Comparison of ENCODE assay signal across 27 cellular contexts in the genomic region with DNA sequence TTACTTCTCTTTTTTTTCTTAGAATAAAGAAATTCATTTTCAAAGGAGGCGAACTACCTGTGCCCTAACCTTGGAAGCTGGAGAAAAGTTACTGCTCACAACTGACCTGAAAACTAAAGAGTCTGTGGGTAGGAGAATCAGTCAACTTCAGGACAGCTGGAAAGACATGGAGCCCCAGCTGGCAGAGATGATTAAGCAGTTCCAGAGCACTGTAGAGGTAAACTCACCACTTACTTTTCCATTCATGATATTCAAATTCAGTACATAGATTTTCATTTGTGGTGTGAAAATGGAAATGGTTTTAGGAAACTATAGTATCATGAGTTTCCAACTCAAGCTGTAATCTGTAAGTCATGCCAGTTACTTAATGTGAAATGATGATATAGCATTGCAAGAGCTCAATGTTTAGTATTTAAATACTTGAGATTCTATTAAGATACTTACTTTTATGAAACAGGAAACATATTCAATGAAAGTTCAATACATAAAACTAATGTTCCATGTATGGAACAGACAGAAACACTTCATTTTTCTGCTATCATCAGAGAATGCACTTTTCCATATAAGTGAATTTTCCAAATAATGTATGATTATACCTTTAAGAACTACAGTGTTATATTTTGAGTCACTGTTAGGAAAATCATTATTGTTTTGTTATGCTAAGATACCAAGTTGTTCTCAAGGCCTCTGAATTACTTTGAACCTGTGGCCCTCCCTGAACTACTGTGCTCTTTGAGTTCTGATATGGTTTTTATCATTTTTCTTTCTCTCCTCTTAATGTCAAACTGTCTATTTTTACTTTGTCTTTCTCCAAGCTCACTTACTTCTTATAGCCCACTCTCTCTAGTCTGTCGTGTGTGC.
DNase-seq lines count a peak whose midpoint lies in the region; ATAC-seq and TF ChIP-seq lines count a peak whose summit lies in the region.
"Had no signal": no experiment of that assay in that cellular context is flagged by ENCODE, and none has a peak within 500 bp of the region (broad histone marks: within the 10 kb centered on the region; RNA-seq: fewer than 3 reads in every experiment).

No MANE protein-coding gene starts in this region.

- no peaks in the 10 kb centered on the region for H3K9me3 Mint-ChIP-seq in CD4-positive, alpha-beta memory T cell
- no peaks in the 10 kb centered on the region for H3K9me3 Mint-ChIP-seq in activated T-cell treated with anti-CD3 and anti-CD28 coated beads, Interleukin-2, amount 50 U/mL, for 72 hours
- H3K9me3 Mint-ChIP-seq in nephron progenitor cell = no peaks in the 10 kb centered on the region
- H3K9me3 Mint-ChIP-seq: central memory CD8-positive, alpha-beta T cell; mesothelial cell of epicardium had no signal

- peak overlapping the region in 6 of 7 donors; percentile 5 to 77 (median 34) for H3K27ac Mint-ChIP-seq in CD4-positive, alpha-beta memory T cell
- peak overlapping the region; percentile 63 for H3K27ac Mint-ChIP-seq in activated T-cell treated with anti-CD3 and anti-CD28 coated beads, Interleukin-2, amount 50 U/mL, for 72 hours
- H3K27ac Mint-ChIP-seq in nephron progenitor cell = peak overlapping the region; percentile 1
- H3K27ac Mint-ChIP-seq: mesothelial cell of epicardium had no signal

- DNase-seq in activated CD4-positive, alpha-beta T cell treated with anti-CD3 and anti-CD28 coated beads, Interleukin-2, amount 50 U/mL, for 48 hours = peak; percentile 12 to 31
- no peak for DNase-seq in activated CD4-positive, alpha-beta T cell treated with anti-CD3 and anti-CD28 coated beads for 4 hours
- DNase-seq in CD4-positive, alpha-beta memory T cell = no peak
- no peak for DNase-seq in activated T-cell treated with anti-CD3 and anti-CD28 coated beads, Interleukin-2, amount 50 U/mL, for 72 hours
- DNase-seq in nephron progenitor cell (no peak), NCI-H69 (lab: John Stamatoyannopoulos, UW) (no peak), T-helper 1 cell (no peak)
- no peak for DNase-seq in effector CD8-positive, alpha-beta T cell (lab: John Stamatoyannopoulos, UW)
- DNase-seq: activated gamma-delta T cell, BE2C, Caco-2, DMS79 treated with DMSO at 0.1 percent for 48 hours, dorsolateral prefrontal cortex, HCEC 1CT, left ventricle myocardium inferior, NCI-H1417 treated with DMSO at 0.1 percent for 48 hours, NCI-H2107, NCI-H524, posterior cingulate gyrus, RPMI8226, SK-N-SH, trophoblast cell had no signal

- no peaks in the 10 kb centered on the region for H3K4me1 ChIP-seq in CD4-positive, alpha-beta memory T cell (ENCODE audit: insufficient read depth, low read length)
- H3K4me1 ChIP-seq: A549, BE2C, Caco-2, left ventricle myocardium inferior had no signal

- POLR2A ChIA-PET in CD4-positive, alpha-beta memory T cell (lab: Charles Lee; ENCODE audit: partially characterized antibody) = no interaction called here

- TF ChIP-seq CTCF in nephron progenitor cell (IDR thresholded peaks at IDR 0.05) = no peak

- CTCF ChIA-PET in CD4-positive, alpha-beta memory T cell (lab: Charles Lee; ENCODE audit: partially characterized antibody) = interaction anchor here (1.2 kb wide), 1 partner anchor 128 kb away, joined by 3 read pairs; no protein-coding TSS in a partner anchor

- ATAC-seq in activated T-cell treated with anti-CD3 and anti-CD28 coated beads, Interleukin-2, amount 50 U/mL, for 72 hours (replicated peaks in 1 of 2) = peak; percentile 70 to 71
- ATAC-seq: A549, GM12878, sciatic nerve had no signal

- H3K27me3 ChIP-seq in CD4-positive, alpha-beta memory T cell (ENCODE audit: insufficient read depth, low read length) = no peaks in the 10 kb centered on the region
- H3K27me3 ChIP-seq: BE2C, dorsolateral prefrontal cortex had no signal

- H3K4me1 Mint-ChIP-seq in CD4-positive, alpha-beta memory T cell = peaks cover 0 to 18% (median 6%) of the 10 kb centered on the region in 4 donors
- peaks cover 14% of the 10 kb centered on the region for H3K4me1 Mint-ChIP-seq in activated T-cell treated with anti-CD3 and anti-CD28 coated beads, Interleukin-2, amount 50 U/mL, for 72 hours (ENCODE audit: low read depth)
- H3K4me1 Mint-ChIP-seq in nephron progenitor cell = no peaks in the 10 kb centered on the region

- intact Hi-C loops in CD4-positive, alpha-beta memory T cell (cut with micrococcal nuclease) = no loop called here

- peaks cover 32% of the 10 kb centered on the region for H3K36me3 ChIP-seq in CD4-positive, alpha-beta memory T cell (ENCODE audit: insufficient read depth, low read length)
- H3K36me3 ChIP-seq: BE2C had no signal

- H3K4me3 Mint-ChIP-seq in CD4-positive, alpha-beta memory T cell = no peak overlapping the region
- no peak overlapping the region for H3K4me3 Mint-ChIP-seq in activated T-cell treated with anti-CD3 and anti-CD28 coated beads, Interleukin-2, amount 50 U/mL, for 72 hours
- no peak overlapping the region for H3K4me3 Mint-ChIP-seq in nephron progenitor cell
- H3K4me3 Mint-ChIP-seq: central memory CD8-positive, alpha-beta T cell; mesothelial cell of epicardium had no signal

- no peaks in the 10 kb centered on the region for H3K27me3 Mint-ChIP-seq in CD4-positive, alpha-beta memory T cell
- no peaks in the 10 kb centered on the region for H3K27me3 Mint-ChIP-seq in activated T-cell treated with anti-CD3 and anti-CD28 coated beads, Interleukin-2, amount 50 U/mL, for 72 hours (ENCODE audit: low read depth)
- H3K27me3 Mint-ChIP-seq in nephron progenitor cell (ENCODE audit: low read depth, poor library complexity) = no peaks in the 10 kb centered on the region
- H3K27me3 Mint-ChIP-seq: central memory CD8-positive, alpha-beta T cell had no signal

- no peak overlapping the region for H3K4me3 ChIP-seq in CD4-positive, alpha-beta memory T cell (ENCODE audit: low read length in 2 of 2)
- H3K4me3 ChIP-seq: A549, dorsolateral prefrontal cortex, GM12878, left ventricle myocardium inferior had no signal

- no peaks in the 10 kb centered on the region for H3K9me3 ChIP-seq in CD4-positive, alpha-beta memory T cell (ENCODE audit: control insufficient read depth in 1 of 2, low read length in 2 of 2)
- H3K9me3 ChIP-seq: A549, BE2C, Caco-2, left ventricle myocardium inferior, SK-N-SH had no signal

- peaks cover 51 to 74% of the 10 kb centered on the region in 2 donors for H3K36me3 Mint-ChIP-seq in CD4-positive, alpha-beta memory T cell
- H3K36me3 Mint-ChIP-seq in activated T-cell treated with anti-CD3 and anti-CD28 coated beads, Interleukin-2, amount 50 U/mL, for 72 hours (ENCODE audit: insufficient read depth in 2 of 2) = peaks cover 0 to 3% of the 10 kb centered on the region in 2 donors
- H3K36me3 Mint-ChIP-seq in nephron progenitor cell (ENCODE audit: low read depth) = peaks cover 48% of the 10 kb centered on the region

- H3K27ac ChIP-seq in CD4-positive, alpha-beta memory T cell (ENCODE audit: low read depth, low read length) = no peak overlapping the region
- H3K27ac ChIP-seq: A549, dorsolateral prefrontal cortex, left ventricle myocardium inferior had no signal

Comparison
In these comparisons a context has a peak if more than half of its experiments do, and no peak if none do; other contexts are left out.
1. DNase-seq: peak in activated CD4-positive, alpha-beta T cell treated with anti-CD3 and anti-CD28 coated beads, Interleukin-2, amount 50 U/mL, for 48 hours (2 of 2); none in activated CD4-positive, alpha-beta T cell treated with anti-CD3 and anti-CD28 coated beads for 4 hours (0 of 2), CD4-positive, alpha-beta memory T cell (0 of 5), activated T-cell treated with anti-CD3 and anti-CD28 coated beads, Interleukin-2, amount 50 U/mL, for 72 hours (0 of 2), nephron progenitor cell (single experiment), NCI-H69 (single experiment), T-helper 1 cell (0 of 5) and effector CD8-positive, alpha-beta T cell (single experiment).
2. H3K27ac Mint-ChIP-seq: peak in every context shown above with its lines; median percentile 63 in activated T-cell treated with anti-CD3 and anti-CD28 coated beads, Interleukin-2, amount 50 U/mL, for 72 hours; 34 in CD4-positive, alpha-beta memory T cell; 1 in nephron progenitor cell.